10 cellular contexts compared by ENCODE assay signal in genomic region chr1:33903210-33903589, GRCh38. TPM values are rescaled to one million over a fixed set of nuclear protein-coding genes. Genes with fewer than 3 reads are reported as not detected.
DNase-seq lines count a peak whose midpoint lies in the region; ATAC-seq and TF ChIP-seq lines count a peak whose summit lies in the region.
"Had no signal": no experiment of that assay in that cellular context is flagged by ENCODE, and none has a peak within 500 bp of the region (broad histone marks: within the 10 kb centered on the region; RNA-seq: fewer than 3 reads in every experiment).

No MANE protein-coding gene starts in this region.

- H3K36me3 ChIP-seq in hepatocyte (replicated peaks; ENCODE audit: insufficient read depth, low read depth) = no peaks in the 10 kb centered on the region
- H3K36me3 ChIP-seq in HAP-1 (replicated peaks) = no peaks in the 10 kb centered on the region

- DNase-seq in hepatocyte (ENCODE audit: low spot score) (peak; percentile 37), AML-193 (lab: John Stamatoyannopoulos, UW) (no peak), NCI-H2081 treated with DMSO at 0.1 percent for 48 hours (lab: John Stamatoyannopoulos, UW) (no peak), HAP-1 (ENCODE audit: low spot score in 2 of 2) (no peak), NCI-H510A (lab: John Stamatoyannopoulos, UW) (no peak)
- DNase-seq: activated T-cell treated with anti-CD3 and anti-CD28 coated beads, Interleukin-2, amount 50 U/mL, for 72 hours; natural killer cell had no signal

- TF ChIP-seq CTCF in hepatocyte (IDR thresholded peaks at IDR 0.05; ENCODE audit: poor library complexity) = no peak

- H3K4me2 ChIP-seq in hepatocyte = no peak overlapping the region

- ATAC-seq in GM18508 (IDR thresholded peaks at IDR 0.05; ENCODE audit: insufficient read depth, unreplicated experiment) (peak; percentile 60), GM21723 (IDR thresholded peaks at IDR 0.05; ENCODE audit: unreplicated experiment) (peak; percentile 45), HG03521 (IDR thresholded peaks at IDR 0.05; ENCODE audit: unreplicated experiment) (peak; percentile 48)
- ATAC-seq: activated T-cell treated with anti-CD3 and anti-CD28 coated beads, Interleukin-2, amount 50 U/mL, for 72 hours; natural killer cell had no signal

- H3K4me3 ChIP-seq in hepatocyte = no peak overlapping the region
- H3K4me3 ChIP-seq in HAP-1 = no peak overlapping the region

- no peaks in the 10 kb centered on the region for H3K79me2 ChIP-seq in hepatocyte

- H3K4me1 ChIP-seq in hepatocyte (ENCODE audit: insufficient read depth) (peaks cover 7% of the 10 kb centered on the region), HAP-1 (no peaks in the 10 kb centered on the region)

- H3K27ac ChIP-seq in hepatocyte = no peak overlapping the region

- H3K27me3 ChIP-seq in hepatocyte (no peaks in the 10 kb centered on the region), HAP-1 (ENCODE audit: low read depth) (no peaks in the 10 kb centered on the region)

- H3K9me3 ChIP-seq in hepatocyte (ENCODE audit: low read depth) = no peaks in the 10 kb centered on the region
- H3K9me3 ChIP-seq in HAP-1 = no peaks in the 10 kb centered on the region

- in situ Hi-C loops in HAP-1 (cut with MboI; ENCODE audit: low sequenced_read_pairs) = no loop called here

- H2AFZ ChIP-seq in hepatocyte = no peak overlapping the region

- H4K20me1 ChIP-seq in hepatocyte (ENCODE audit: insufficient read depth, poor library complexity, severe bottlenecking) = no peaks in the 10 kb centered on the region

- WGBS in hepatocyte (ENCODE audit: low lambda C conversion rate, missing lambda C conversion rate) = 27% methylated on average over 2 of the region's 2 CpGs

- H3K9me2 ChIP-seq in hepatocyte (replicated peaks; ENCODE audit: insufficient read depth) = no peaks in the 10 kb centered on the region

RNA-seq across cellular contexts. Expression of gene HMGB4, which starts 39.3 kb away (rescaled TPM):
- not detected in 2 replicates for total RNA-seq in hepatocyte
- not detected in 2 replicates for polyA plus RNA-seq in hepatocyte
- total RNA-seq: activated T-cell treated with anti-CD3 and anti-CD28 coated beads, Interleukin-2, amount 50 U/mL, for 72 hours; natural killer cell had no signal
